ENCODE assay signal across 8 cellular contexts in genomic region chr4:177596035-177596434, GRCh38.
A peak's percentile ranks its signal among the peaks of the same experiment; 100 is the strongest.
DNase-seq lines count a peak whose midpoint lies in the region; ATAC-seq and TF ChIP-seq lines count a peak whose summit lies in the region.

No MANE protein-coding gene starts in this region.

- ATAC-seq in HG03025 (IDR thresholded peaks at IDR 0.05; ENCODE audit: low FRiP score, unreplicated experiment): no peak
- ATAC-seq in HG02571 (IDR thresholded peaks at IDR 0.05; ENCODE audit: unreplicated experiment): no peak

- no peak overlapping the region for H3K4me3 ChIP-seq in esophagus squamous epithelium

- TF ChIP-seq CTCF in esophagus squamous epithelium (IDR thresholded peaks at IDR 0.05): no peak

- 35 to 38% methylated on average over 3 of the region's 4 CpGs for WGBS in esophagus squamous epithelium, 2 donors

- H3K36me3 ChIP-seq in esophagus squamous epithelium: no peaks in the 10 kb centered on the region

- H3K27me3 ChIP-seq in esophagus squamous epithelium: no peaks in the 10 kb centered on the region

- H3K4me1 ChIP-seq in esophagus squamous epithelium: peaks cover 0 to 11% (median 4%) of the 10 kb centered on the region in 3 donors

- intact Hi-C loops in esophagus squamous epithelium (cut with DNase I): no loop called here

- TF ChIP-seq POLR2A in esophagus squamous epithelium (IDR thresholded peaks at IDR 0.05): no peak

- peak; percentile 54 for DNase-seq in COLO829 (ENCODE audit: low spot score)
- DNase-seq in LoVo (ENCODE audit: low spot score): peak; percentile 82
- peak; percentile 68 for DNase-seq in amniotic epithelial cell (ENCODE audit: low read depth)
- peak; percentile 82 for DNase-seq in myocyte (ENCODE audit: low read depth)
- no peak for DNase-seq in DMS153 treated with DMSO at 0.1 percent for 48 hours (lab: John Stamatoyannopoulos, UW; ENCODE audit: unreplicated experiment)
- DNase-seq in esophagus squamous epithelium (lab: John Stamatoyannopoulos, UW): no peak

- H3K9me3 ChIP-seq in esophagus squamous epithelium: no peaks in the 10 kb centered on the region

- no peak overlapping the region for H3K27ac ChIP-seq in esophagus squamous epithelium

Comparison
In these comparisons a context has a peak if more than half of its experiments do, and no peak if none do; other contexts are left out.
1. DNase-seq: peak in COLO829 (single experiment), LoVo (single experiment), amniotic epithelial cell (single experiment) and myocyte (single experiment); none in DMS153 treated with DMSO at 0.1 percent for 48 hours (single experiment) and esophagus squamous epithelium (single experiment).